Comparison of ENCODE assay signal across 22 cellular contexts in the genomic region with DNA sequence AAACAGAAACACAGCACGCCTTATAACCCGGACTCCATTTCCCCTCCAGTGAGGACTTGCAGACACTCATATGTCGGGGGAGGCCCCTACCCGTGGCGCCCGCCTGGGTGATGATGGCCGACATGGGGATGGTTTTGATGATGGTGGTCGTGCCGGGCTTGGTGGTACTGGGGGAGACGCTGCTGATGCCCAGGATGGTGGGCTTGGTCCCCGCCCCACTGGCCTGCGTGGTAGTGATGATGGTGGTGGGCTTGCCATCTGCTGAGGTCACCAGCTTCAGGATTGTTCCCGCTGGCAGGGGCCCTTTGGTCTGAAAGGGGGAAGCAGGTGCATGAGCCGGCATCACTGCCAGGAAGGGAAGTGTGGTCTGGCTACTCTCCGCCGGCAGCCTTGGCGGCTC.
"Had no signal": no experiment of that assay in that cellular context is flagged by ENCODE, and none has a peak within 500 bp of the region (broad histone marks: within the 10 kb centered on the region; RNA-seq: fewer than 3 reads in every experiment).

No MANE protein-coding gene starts in this region.

- H3K27ac ChIP-seq: epithelial cell of prostate, left ventricle myocardium inferior, lower lobe of right lung, neutrophil, right atrium auricular region, uterus had no signal

- H3K9me3 Mint-ChIP-seq: naive thymus-derived CD8-positive, alpha-beta T cell; stimulated activated effector memory CD8-positive, alpha-beta T cell treated with anti-CD3 and anti-CD28 coated beads, Interleukin-12 subunit alpha, Interleukin-12 subunit beta, amount 100 ng/mL, for 72 hours; type B pancreatic cell had no signal

- H3K36me3 ChIP-seq: uterus had no signal

- H3K9me3 ChIP-seq: esophagus squamous epithelium, left ventricle myocardium inferior, lower lobe of right lung, neutrophil, right atrium auricular region, stomach, uterus had no signal

- H3K4me3 ChIP-seq: esophagus squamous epithelium, left ventricle myocardium inferior, lower lobe of right lung, right atrium auricular region, stomach, uterus had no signal

- H3K4me1 ChIP-seq: lower lobe of right lung, uterus had no signal

- DNase-seq: caudate nucleus; cortex of kidney; effector memory CD4-positive, alpha-beta T cell; esophagus squamous epithelium; foreskin fibroblast; kidney; left cardiac atrium; left ventricle myocardium inferior; lower lobe of right lung; mesenchymal stem cell; midbrain; small intestine; stimulated activated CD4-positive, alpha-beta T cell treated with anti-CD3 and anti-CD28 coated beads, Interleukin-4, amount 100 ng/mL, for 1 hour; stimulated activated CD8-positive, alpha-beta memory T cell treated with anti-CD3 and anti-CD28 coated beads, Interleukin-4, amount 100 ng/mL, for 48 hours; stomach; uterus had no signal

- H3K27me3 ChIP-seq: esophagus squamous epithelium, neutrophil, right atrium auricular region, uterus had no signal

- H3K27me3 Mint-ChIP-seq: naive thymus-derived CD8-positive, alpha-beta T cell; type B pancreatic cell had no signal

- ATAC-seq: left cardiac atrium; lower lobe of right lung; naive thymus-derived CD8-positive, alpha-beta T cell; stimulated activated effector memory CD8-positive, alpha-beta T cell treated with anti-CD3 and anti-CD28 coated beads, Interleukin-12 subunit alpha, Interleukin-12 subunit beta, amount 100 ng/mL, for 72 hours had no signal

- H3K27ac Mint-ChIP-seq: naive thymus-derived CD8-positive, alpha-beta T cell; stimulated activated effector memory CD8-positive, alpha-beta T cell treated with anti-CD3 and anti-CD28 coated beads, Interleukin-12 subunit alpha, Interleukin-12 subunit beta, amount 100 ng/mL, for 72 hours; type B pancreatic cell had no signal

- H3K4me3 Mint-ChIP-seq: naive thymus-derived CD8-positive, alpha-beta T cell; stimulated activated effector memory CD8-positive, alpha-beta T cell treated with anti-CD3 and anti-CD28 coated beads, Interleukin-12 subunit alpha, Interleukin-12 subunit beta, amount 100 ng/mL, for 72 hours; type B pancreatic cell had no signal

- H3K4me1 Mint-ChIP-seq: stimulated activated effector memory CD8-positive, alpha-beta T cell treated with anti-CD3 and anti-CD28 coated beads, Interleukin-12 subunit alpha, Interleukin-12 subunit beta, amount 100 ng/mL, for 72 hours had no signal
